ENCODE assay signal across 10 cellular contexts in the genomic region with DNA sequence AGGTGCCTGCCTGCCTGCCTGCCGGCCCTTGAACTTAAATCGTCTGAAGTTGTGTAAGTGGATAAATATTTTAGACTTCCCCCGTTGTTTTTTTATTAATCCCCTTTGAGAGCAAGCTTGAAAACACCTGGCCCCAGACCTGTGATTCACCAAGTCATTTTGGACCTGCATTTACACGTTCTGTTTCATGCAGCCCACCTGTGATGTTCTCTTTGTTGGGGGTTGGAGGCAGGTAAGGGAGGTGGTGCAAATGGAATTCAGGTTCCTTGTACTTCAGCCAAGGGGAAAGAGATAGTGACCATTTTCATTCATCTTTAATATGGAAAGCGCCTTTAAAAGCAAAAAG. TPM values are rescaled to one million over a fixed set of nuclear protein-coding genes. Genes with fewer than 3 reads are reported as not detected.
DNase-seq lines count a peak whose midpoint lies in the region; ATAC-seq, FAIRE-seq and TF ChIP-seq lines count a peak whose summit lies in the region.
"Had no signal": no experiment of that assay in that cellular context is flagged by ENCODE, and none has a peak within 500 bp of the region (broad histone marks: within the 10 kb centered on the region; RNA-seq: fewer than 3 reads in every experiment).

No MANE protein-coding gene starts in this region.

- TF ChIP-seq POLR2A in K562 (conservative IDR thresholded peaks at IDR 0.05) = no peak

- ATAC-seq in K562 (no peak), memory B cell (ENCODE audit: low read depth) (no peak), HG02571 (IDR thresholded peaks at IDR 0.05; ENCODE audit: unreplicated experiment) (no peak)

- DNase-seq in cardiac muscle cell (ENCODE audit: low read depth in 1 of 2, low spot score in 1 of 2) (no peak), cardiac septum (ENCODE audit: low spot score) (no peak), K562 (ENCODE audit: extremely low read depth in 1 of 4, low spot score in 3 of 4) (no peak), memory B cell (ENCODE audit: low spot score in 2 of 2) (no peak), medulla oblongata (ENCODE audit: extremely low spot score) (no peak), D341Med (ENCODE audit: low spot score) (no peak)

- H2AFZ ChIP-seq in K562 (ENCODE audit: low read depth, low read length) = no peak overlapping the region

- no peak overlapping the region for H3K27ac ChIP-seq in cardiac muscle cell
- H3K27ac ChIP-seq in K562 (ENCODE audit: extremely low read depth, low read depth, low read length) = no peak overlapping the region
- H3K27ac ChIP-seq in urinary bladder (ENCODE audit: low read depth) = no peak overlapping the region

- POLR2A ChIA-PET in K562 (lab: Yijun Ruan, JAX) = interaction anchor here (0.9 kb wide), 1 partner anchor 37 kb away, joined by 3 read pairs; no protein-coding TSS in a partner anchor

- H3K4me3 ChIP-seq in cardiac muscle cell = peak overlapping the region; percentile 79
- no peak overlapping the region for H3K4me3 ChIP-seq in K562
- H3K4me3 ChIP-seq in urinary bladder (ENCODE audit: low read depth, low read length) = peak overlapping the region; percentile 92

- TF ChIP-seq EP300 in K562 (IDR thresholded peaks at IDR 0.05; ENCODE audit: low read length) = no peak

- H3K9me3 ChIP-seq in cardiac muscle cell (ENCODE audit: low read depth) = no peaks in the 10 kb centered on the region
- no peaks in the 10 kb centered on the region for H3K9me3 ChIP-seq in K562 (replicated peaks; ENCODE audit: control insufficient read depth, insufficient read depth, low read depth, low read length)

- peak overlapping the region; percentile 85 for H3K4me3 Mint-ChIP-seq in memory B cell

- peak overlapping the region; percentile 94 for H3K27ac Mint-ChIP-seq in memory B cell

- no peaks in the 10 kb centered on the region for H3K9me1 ChIP-seq in K562 (ENCODE audit: control insufficient read depth, insufficient read depth, low read length)

- H4K20me1 ChIP-seq in K562 (replicated peaks; ENCODE audit: control insufficient read depth, insufficient read depth, low read length) = no peaks in the 10 kb centered on the region; the same call in 1 of the 2 replicates

- in situ Hi-C loops in K562 (cut with MboI) = no loop called here

- BruUV-seq in K562 (replicated peaks; lab: Mats Ljungman, UMichigan) = no TSS peak

- H3K27me3 Mint-ChIP-seq in memory B cell = no peaks in the 10 kb centered on the region

- no peaks in the 10 kb centered on the region for H3K9me3 Mint-ChIP-seq in memory B cell

- no peaks in the 10 kb centered on the region for H3K36me3 ChIP-seq in cardiac muscle cell
- H3K36me3 ChIP-seq in K562 (ENCODE audit: control insufficient read depth, insufficient read depth, low read length) = no peaks in the 10 kb centered on the region
- no peaks in the 10 kb centered on the region for H3K36me3 ChIP-seq in urinary bladder (ENCODE audit: insufficient read depth)

- no peak for FAIRE-seq in K562 (lab: Jason Lieb, UNC)
- FAIRE-seq: G401.6 had no signal

- peaks cover 18% of the 10 kb centered on the region for H3K27me3 ChIP-seq in cardiac muscle cell
- H3K27me3 ChIP-seq in K562 (ENCODE audit: control insufficient read depth in 2 of 2, insufficient read depth in 2 of 2, low read length in 2 of 2) = peaks cover 56 to 60% of the 10 kb centered on the region in 2 experiments

- no peak for TF ChIP-seq CTCF in cardiac muscle cell (IDR thresholded peaks at IDR 0.05; ENCODE audit: low read depth, low read length)
- TF ChIP-seq CTCF in K562 (IDR thresholded peaks at IDR 0.05 in 2 of 3, conservative IDR thresholded peaks at IDR 0.05 in 1 of 3; ENCODE audit: insufficient read depth in 2 of 3, low read depth in 1 of 3, low read length in 3 of 3) = no peak

- H3K9ac ChIP-seq in K562 (ENCODE audit: insufficient read depth in 1 of 2, low read depth in 2 of 2, low read length in 2 of 2) = no peak overlapping the region

- H3K4me2 ChIP-seq in K562 (ENCODE audit: insufficient read depth, low read length) = no peak overlapping the region

- peaks cover 11% of the 10 kb centered on the region for H3K36me3 Mint-ChIP-seq in memory B cell

- no peaks in the 10 kb centered on the region for H3K79me2 ChIP-seq in K562 (ENCODE audit: control insufficient read depth, insufficient read depth, low read length)

- intact Hi-C loops in cardiac septum (cut with DNase I) = no loop called here
- intact Hi-C loops in K562 (cut with micrococcal nuclease) = no loop called here

- peaks cover 28% of the 10 kb centered on the region for H3K4me1 ChIP-seq in cardiac muscle cell (ENCODE audit: low read depth)
- peaks cover 0 to 16% of the 10 kb centered on the region in 2 experiments; a peak in 2 of 5 replicates for H3K4me1 ChIP-seq in K562 (replicated peaks in 1 of 2; ENCODE audit: control insufficient read depth in 2 of 2, insufficient read depth in 2 of 2, low read length in 2 of 2)
- no peaks in the 10 kb centered on the region for H3K4me1 ChIP-seq in urinary bladder (ENCODE audit: insufficient read depth)

- CTCF ChIA-PET in K562 (lab: Yijun Ruan, JAX; ENCODE audit: low intra/inter-chr PET ratio) = no interaction called here

- whole genome bisulfite sequencing in K562 (ENCODE audit: insufficient coverage, low coverage, missing lambda C conversion rate) = 5% methylated on average over 5 of the region's 5 CpGs
- 41% methylated on average over 5 of the region's 5 CpGs for WGBS in urinary bladder

- H3K4me1 Mint-ChIP-seq in memory B cell = peaks cover 13% of the 10 kb centered on the region

- TF ChIP-seq RAD21 in K562 (CRISPR knock-in tag; conservative IDR thresholded peaks at IDR 0.05 in 1 of 2, IDR thresholded peaks at IDR 0.05 in 1 of 2) = no peak

TF ChIP-seq in K562, 482 proteins besides CTCF, POLR2A, EP300 and RAD21:
- TF ChIP-seq HOXB6 (CRISPR knock-in tag; IDR thresholded peaks at IDR 0.05; ENCODE audit: borderline replicate concordance) (no peak), EZH2 (IDR thresholded peaks at IDR 0.05; ENCODE audit: borderline replicate concordance, low read depth, low read length) (0 out of 2 replicates have a peak, but pooled peaks have one; percentile 62)

RNA-seq across cellular contexts. Expression of a gene that starts 1.2 kb away (rescaled TPM):
- 5.3 and 8.4 TPM in 2 replicates for total RNA-seq in cardiac muscle cell
- 3.5 and 6.0 TPM in 2 replicates for polyA plus RNA-seq in cardiac muscle cell
- 6.7 TPM for total RNA-seq in cardiac septum
- total RNA-seq in K562 (2011; cell fraction: chromatin; rRNA removed; ENCODE audit: low replicate concordance) = 4.6 and 9.1 TPM in 2 replicates
- total RNA-seq in K562 (2011; cell fraction: nucleolus; rRNA removed) = 5.5 and 5.9 TPM in 2 replicates
- 5.6 and 6.5 TPM in 2 replicates for total RNA-seq in K562 (2011; cell fraction: nucleoplasm; rRNA removed)
- 0.33 and 1.4 TPM in 2 replicates for total RNA-seq in K562 (2014; rRNA removed)
- total RNA-seq in K562 (2014; rRNA removed; fragmentation: Illumina TruSeq; extraction: Trizol) = 0.10 and 0.15 TPM in 2 replicates
- 0.40 and 0.79 TPM in 2 replicates for total RNA-seq in K562 (2015; rRNA removed; fragmentation: Illumina TruSeq; extraction: Trizol)
- 0.40 and 0.60 TPM in 2 replicates for total RNA-seq in K562 (2021)
- polyA plus RNA-seq in K562 (2011; rRNA removed) = 3.4 and 4.5 TPM in 2 replicates
- 2.8 and 3.2 TPM in 2 replicates for polyA plus RNA-seq in K562 (2011; cell fraction: cytosol; rRNA removed)
- polyA plus RNA-seq in K562 (2011; cell fraction: nucleus; rRNA removed) = 10.8 and 11.2 TPM in 2 replicates
- 0.43 and 1.8 TPM in 2 replicates for polyA plus RNA-seq in K562 (2012)
- polyA plus RNA-seq in K562 (2014; fragmentation: Illumina TruSeq; extraction: Trizol) = 0.45 and 0.65 TPM in 2 replicates
- polyA plus RNA-seq in K562 (2014; fragmentation: Nextera tagmentation; extraction: Ambion mirVana) = under 1 TPM; 0.06 to 0.20 TPM
- polyA plus RNA-seq in K562 (2014; rRNA removed) = 0.09 and 0.24 TPM in 2 replicates
- polyA minus RNA-seq in K562 (2011; rRNA and poly(A)+ RNA removed) = 3.8 and 6.7 TPM in 2 replicates
- polyA minus RNA-seq in K562 (2011; cell fraction: cytosol; rRNA and poly(A)+ RNA removed) = 2.5 and 2.6 TPM in 2 replicates
- polyA minus RNA-seq in K562 (2011; cell fraction: nucleus; rRNA and poly(A)+ RNA removed) = 8.3 and 11.8 TPM in 2 replicates
- 7.9 TPM for total RNA-seq in urinary bladder
- 5.7 TPM for polyA plus RNA-seq in urinary bladder
- total RNA-seq: LHCN-M2 had no signal

RNA-seq across cellular contexts. Expression of a gene that starts 18.8 kb away (rescaled TPM):
- total RNA-seq in cardiac muscle cell (0.06 TPM in 1 of 2 replicates, not detected in the other), cardiac septum (not detected), K562 (2014; rRNA removed) (not detected in 2 replicates), K562 (2014; rRNA removed; fragmentation: Illumina TruSeq; extraction: Trizol) (not detected in 2 replicates), K562 (2015; rRNA removed; fragmentation: Illumina TruSeq; extraction: Trizol) (not detected in 2 replicates), K562 (2021) (not detected in 2 replicates), urinary bladder (0.26 TPM)
- polyA plus RNA-seq in cardiac muscle cell (0.43 and 1.6 TPM in 2 replicates), K562 (2011; rRNA removed) (0.17 TPM in 1 of 2 replicates, not detected in the other), K562 (2014; fragmentation: Illumina TruSeq; extraction: Trizol) (not detected in 2 replicates), K562 (2014; fragmentation: Nextera tagmentation; extraction: Ambion mirVana) (not detected), K562 (2014; rRNA removed) (not detected in 2 replicates), urinary bladder (0.84 TPM)
- total RNA-seq in K562 (2011; cell fraction: chromatin; rRNA removed; ENCODE audit: low replicate concordance) = 0.16 TPM in 1 of 2 replicates, not detected in the other
- not detected in 2 replicates for total RNA-seq in K562 (2011; cell fraction: nucleolus; rRNA removed)
- total RNA-seq in K562 (2011; cell fraction: nucleoplasm; rRNA removed) = 0.15 TPM in 1 of 2 replicates, not detected in the other
- 0.01 TPM in 1 of 2 replicates, not detected in the other for polyA plus RNA-seq in K562 (2011; cell fraction: cytosol; rRNA removed)
- polyA plus RNA-seq in K562 (2011; cell fraction: nucleus; rRNA removed) = 0.07 TPM in 1 of 2 replicates, not detected in the other
- 0.18 TPM in 1 of 2 replicates, not detected in the other for polyA plus RNA-seq in K562 (2012)
- 0.07 TPM in 1 of 2 replicates, not detected in the other for polyA minus RNA-seq in K562 (2011; rRNA and poly(A)+ RNA removed)
- not detected in 2 replicates for polyA minus RNA-seq in K562 (2011; cell fraction: cytosol; rRNA and poly(A)+ RNA removed)
- polyA minus RNA-seq in K562 (2011; cell fraction: nucleus; rRNA and poly(A)+ RNA removed) = not detected in 2 replicates
- total RNA-seq: LHCN-M2 had no signal
